In genomic region chr1:39139723-39140360, GRCh38 we compare ENCODE assay signal across 24 cellular contexts.
DNase-seq lines count a peak whose midpoint lies in the region; ATAC-seq and TF ChIP-seq lines count a peak whose summit lies in the region.
"Had no signal": no experiment of that assay in that cellular context is flagged by ENCODE, and none has a peak within 500 bp of the region (broad histone marks: within the 10 kb centered on the region; RNA-seq: fewer than 3 reads in every experiment).

No MANE protein-coding gene starts in this region.

- DNase-seq in NCI-H82 (lab: John Stamatoyannopoulos, UW) (peak; percentile 24), NCI-H82 treated with DMSO at 0.1 percent for 48 hours (lab: John Stamatoyannopoulos, UW; ENCODE audit: unreplicated experiment) (no peak), fibroblast of peridontal ligament (ENCODE audit: extremely low read depth) (peak; percentile 56), sigmoid colon (no peak), anterior cingulate cortex (lab: John Stamatoyannopoulos, UW) (no peak), H7 (no peak), NCI-H1048 (lab: John Stamatoyannopoulos, UW) (no peak)
- DNase-seq: activated CD4-positive, alpha-beta T cell treated with anti-CD3 and anti-CD28 coated beads for 1 hour; activated gamma-delta T cell; adrenal gland; DMS79; effector CD8-positive, alpha-beta T cell; islet precursor cell; mammary epithelial cell; NCI-H1105; NCI-H1930; small intestine; SW 1271 had no signal

- intact Hi-C loops in sigmoid colon (cut with DNase I) = no loop called here

- H3K36me3 ChIP-seq in sigmoid colon = no peaks in the 10 kb centered on the region
- no peaks in the 10 kb centered on the region for H3K36me3 ChIP-seq in H7 (replicated peaks; ENCODE audit: control insufficient read depth, insufficient read depth, low read length)
- H3K36me3 ChIP-seq: adrenal gland, breast epithelium had no signal

- no peak for TF ChIP-seq EP300 in sigmoid colon (IDR thresholded peaks at IDR 0.05)

- no peak for TF ChIP-seq CTCF in sigmoid colon (IDR thresholded peaks at IDR 0.05)

- H3K9me3 ChIP-seq in sigmoid colon = no peaks in the 10 kb centered on the region
- H3K9me3 ChIP-seq: adrenal gland, breast epithelium had no signal

- peak overlapping the region in 3 of 4 donors; percentile 52 to 82 (median 66) for H3K27ac ChIP-seq in sigmoid colon
- H3K27ac ChIP-seq: 22Rv1, adrenal gland had no signal

- no peak overlapping the region for H3K4me3 ChIP-seq in sigmoid colon
- H3K4me3 ChIP-seq in H7 (ENCODE audit: insufficient read depth, low read depth, low read length) = no peak overlapping the region
- H3K4me3 ChIP-seq: adrenal gland, breast epithelium, GM12878 had no signal

- WGBS in sigmoid colon, 2 donors = 83 to 87% methylated on average over 3 of the region's 3 CpGs

- no peak for ATAC-seq in SK-N-SH treated with all-trans-retinoic acid at 6 μM for 48 hours
- ATAC-seq: esophagus mucosa, GM12878, HCT116 had no signal

- peaks cover 0 to 75% (median 59%) of the 10 kb centered on the region in 4 donors for H3K4me1 ChIP-seq in sigmoid colon

- no peak for TF ChIP-seq POLR2A in sigmoid colon (IDR thresholded peaks at IDR 0.05)

- H3K27me3 ChIP-seq in sigmoid colon (no peaks in the 10 kb centered on the region), H7 (ENCODE audit: control insufficient read depth, insufficient read depth, low read length) (no peaks in the 10 kb centered on the region)
- H3K27me3 ChIP-seq: adrenal gland, breast epithelium had no signal

TF ChIP-seq in SK-N-SH treated with all-trans-retinoic acid at 6 μM for 48 hours, 23 proteins besides CTCF, POLR2A, EP300 and RAD21:
- TF ChIP-seq TCF4 (CRISPR knock-in tag; IDR thresholded peaks at IDR 0.05; ENCODE audit: borderline replicate concordance) = 0 out of 2 replicates have a peak, but pooled peaks have one; percentile 30
- no peak for TF ChIP-seq SNAI2 (CRISPR knock-in tag; IDR thresholded peaks at IDR 0.05)

Comparison
In these comparisons a context has a peak if more than half of its experiments do, and no peak if none do; other contexts are left out.
1. DNase-seq: peak in NCI-H82 (single experiment) and fibroblast of peridontal ligament (single experiment); none in NCI-H82 treated with DMSO at 0.1 percent for 48 hours (single experiment), sigmoid colon (single experiment), anterior cingulate cortex (0 of 58), H7 (single experiment) and NCI-H1048 (single experiment).